ENCODE assay signal across 1 cellular context in genomic region chr2:29053680-29054400, GRCh38.
TF ChIP-seq lines count a peak whose summit lies in the region.

No MANE protein-coding gene starts in this region.

TF ChIP-seq in GM12878, 131 proteins besides CTCF, POLR2A, EP300 and RAD21 (continued from another document):
- TF ChIP-seq SIN3A (IDR thresholded peaks at IDR 0.05; ENCODE audit: low read depth, low read length) (no peak), IKZF1 (conservative IDR thresholded peaks at IDR 0.05) (no peak), ZNF592 (IDR thresholded peaks at IDR 0.05) (no peak), SMC3 (IDR thresholded peaks at IDR 0.05; ENCODE audit: borderline replicate concordance, low read length) (peak; percentile 36; the same call in 1 of the 2 replicates), SMAD5 (IDR thresholded peaks at IDR 0.05; ENCODE audit: low read depth) (no peak), SPI1 (IDR thresholded peaks at IDR 0.05; ENCODE audit: borderline replicate concordance, insufficient read depth, low read depth, low read length) (no peak)
